8 cellular contexts compared by ENCODE assay signal in the genomic region with DNA sequence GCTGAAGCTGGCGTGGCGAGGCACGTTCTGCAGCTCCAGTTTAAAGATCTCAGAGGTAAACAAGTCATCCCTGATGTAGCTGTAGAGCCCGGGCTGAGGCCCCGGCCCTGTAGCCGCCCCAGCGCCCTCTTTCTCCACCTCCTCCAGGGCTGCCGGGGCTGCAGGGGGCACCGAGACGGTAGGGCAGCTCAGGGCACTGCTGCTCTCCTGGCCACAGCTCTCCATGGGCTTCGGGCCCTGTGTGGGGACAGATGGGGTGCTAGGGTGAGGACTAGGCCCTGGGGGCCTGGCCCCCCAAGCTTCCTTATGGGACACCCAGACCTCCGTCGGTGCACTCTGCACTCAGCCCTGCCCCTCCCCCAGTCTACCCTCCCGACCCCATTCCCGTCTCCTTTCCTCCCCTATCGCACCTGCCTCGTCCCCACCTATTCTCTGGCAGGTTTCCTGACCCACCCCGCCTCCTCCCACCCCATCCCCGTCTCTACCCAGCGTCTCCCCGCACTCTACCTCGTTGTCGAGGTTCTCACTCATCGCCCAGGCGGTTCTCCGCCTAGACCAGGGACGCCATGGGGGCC. TPM values are rescaled to one million over a fixed set of nuclear protein-coding genes. Genes with fewer than 3 reads are reported as not detected.
DNase-seq lines count a peak whose midpoint lies in the region; ATAC-seq and TF ChIP-seq lines count a peak whose summit lies in the region.

No MANE protein-coding gene starts in this region.

- H3K27ac ChIP-seq in foreskin keratinocyte (peak overlapping the region; percentile 78), psoas muscle (peak overlapping the region; percentile 86)

- H3K36me3 Mint-ChIP-seq in T-cell, result peaks cover 12% of the 10 kb centered on the region

- peaks cover 21 to 50% (median 39%) of the 10 kb centered on the region in 3 donors for H3K4me1 Mint-ChIP-seq in T-cell

- no peaks in the 10 kb centered on the region for H3K27me3 Mint-ChIP-seq in T-cell

- peaks cover 5 to 61% of the 10 kb centered on the region in 2 donors for H3K36me3 ChIP-seq in psoas muscle (ENCODE audit: insufficient read depth in 1 of 2, low read depth in 1 of 2)

- ATAC-seq in T-cell (replicated peaks in 1 of 4), result no peak
- ATAC-seq in foreskin keratinocyte, result peak; percentile 5
- peak; percentile 2 to 24 (median 8) for ATAC-seq in psoas muscle
- ATAC-seq in GM21786 (IDR thresholded peaks at IDR 0.05; ENCODE audit: unreplicated experiment), result no peak

- no peaks in the 10 kb centered on the region for H3K27me3 ChIP-seq in foreskin keratinocyte
- no peaks in the 10 kb centered on the region for H3K27me3 ChIP-seq in psoas muscle (ENCODE audit: insufficient read depth in 3 of 3, low read length in 2 of 3)

- DNase-seq in GM12865 (ENCODE audit: low read depth), result no peak
- no peak for DNase-seq in T-cell
- DNase-seq in foreskin keratinocyte, result no peak
- DNase-seq in psoas muscle, result peak in 1 of 2 donors; percentile 73
- DNase-seq in NK-92 (lab: John Stamatoyannopoulos, UW; ENCODE audit: unreplicated experiment), result no peak
- no peak for DNase-seq in dedifferentiated amniotic fluid mesenchymal stem cell (ENCODE audit: extremely low spot score)
- no peak for DNase-seq in KG1 (lab: John Stamatoyannopoulos, UW)

- POLR2A ChIA-PET in T-cell (lab: Charles Lee), result no interaction called here

- peak overlapping the region; percentile 77 to 89 (median 85) for H3K4me3 Mint-ChIP-seq in T-cell

- CTCF ChIA-PET in T-cell (lab: Charles Lee), result interaction anchor here in 1 of 2 donors (1.4 kb wide), 1 partner anchor 13 kb away, joined by 5 read pairs; no protein-coding TSS in a partner anchor

- no peaks in the 10 kb centered on the region for H3K9me3 ChIP-seq in psoas muscle

- peak overlapping the region; percentile 86 for H3K4me3 ChIP-seq in GM12865 (ENCODE audit: low read depth, low read length)
- H3K4me3 ChIP-seq in psoas muscle, result peak overlapping the region; percentile 92

- H3K4me1 ChIP-seq in foreskin keratinocyte, result peaks cover 3% of the 10 kb centered on the region
- H3K4me1 ChIP-seq in psoas muscle, result peaks cover 30% of the 10 kb centered on the region

- 5 to 8% (median 6%) methylated on average over 24 to 27 of the region's 27 CpGs for WGBS in psoas muscle, 3 donors

- H3K27ac Mint-ChIP-seq in T-cell, result peak overlapping the region; percentile 89 to 92

- no peak for TF ChIP-seq CTCF in GM12865 (IDR thresholded peaks at IDR 0.05; ENCODE audit: insufficient read depth, low read depth, low read length, missing control alignments)
- TF ChIP-seq CTCF in foreskin keratinocyte (conservative IDR thresholded peaks at IDR 0.05), result no peak
- no peak for TF ChIP-seq CTCF in psoas muscle (IDR thresholded peaks at IDR 0.05)

- intact Hi-C loops in psoas muscle (cut with DNase I), result loop anchor here (5.0 kb wide), 2 partner anchors 34 to 94 kb away; partner anchors contain the start of genes DGCR8 (in 1 of the 2) and TANGO2 (in 1 of the 2)

- H3K9me3 Mint-ChIP-seq in T-cell, result no peaks in the 10 kb centered on the region

RNA-seq across cellular contexts. Expression of gene RANBP1, which starts 0.6 kb away (rescaled TPM):
- total RNA-seq in T-cell (10 to 100 TPM; 64.0 to 81.1 (median 75.4) TPM), foreskin keratinocyte (319 and 387 TPM in 2 replicates), psoas muscle (10 to 100 TPM; 32.2 to 55.7 (median 49.0) TPM)
- polyA plus RNA-seq in foreskin keratinocyte (374 and 452 TPM in 2 replicates), psoas muscle (100 to 1,000 TPM in 1 of 3 donors, 10 to 100 TPM in 2; 44.1 to 161 (median 57.8) TPM)

RNA-seq across cellular contexts. Expression of gene TRMT2A, which starts 0.6 kb away (rescaled TPM):
- total RNA-seq in T-cell (100 to 1,000 TPM in 3 of 5 donors, 10 to 100 TPM in 2; 87.6 to 136 (median 123) TPM), foreskin keratinocyte (41.2 and 49.5 TPM in 2 replicates), psoas muscle (10 to 100 TPM; 20.5 to 34.1 (median 24.9) TPM)
- polyA plus RNA-seq in foreskin keratinocyte (43.7 and 48.2 TPM in 2 replicates), psoas muscle (10 to 100 TPM; 20.8 to 32.4 (median 31.6) TPM)

RNA-seq across cellular contexts. Expression of gene ZDHHC8, which starts 15.1 kb away (rescaled TPM):
- 100 to 1,000 TPM in 1 of 5 donors, 10 to 100 TPM in 4; 68.4 to 102 (median 92.1) TPM for total RNA-seq in T-cell
- 23.1 and 28.9 TPM in 2 replicates for total RNA-seq in foreskin keratinocyte
- 34.4 and 41.0 TPM in 2 replicates for polyA plus RNA-seq in foreskin keratinocyte
- 10 to 100 TPM; 15.8 to 23.7 (median 22.2) TPM for total RNA-seq in psoas muscle
- polyA plus RNA-seq in psoas muscle, result 10 to 100 TPM in 2 of 3 donors, 1 to 10 TPM in 1; 9.7 to 11.8 (median 10.8) TPM

RNA-seq across cellular contexts. Expression of gene CCDC188, which starts 34.4 kb away (rescaled TPM):
- total RNA-seq in T-cell, result under 1 TPM in 3 of 5 donors, not detected in 2; 0.18 to 0.66 (median 0.58) TPM
- not detected in 2 replicates for total RNA-seq in foreskin keratinocyte
- polyA plus RNA-seq in foreskin keratinocyte, result not detected in 2 replicates
- under 1 TPM in 2 of 4 donors, not detected in 2; 0.17 to 0.38 TPM for total RNA-seq in psoas muscle
- polyA plus RNA-seq in psoas muscle, result under 1 TPM; 0.09 to 0.32 (median 0.12) TPM

RNA-seq across cellular contexts. Expression of gene DGCR8, which starts 36.4 kb away (rescaled TPM):
- 10 to 100 TPM; 38.4 to 48.1 (median 45.1) TPM for total RNA-seq in T-cell
- 30.4 and 31.7 TPM in 2 replicates for total RNA-seq in foreskin keratinocyte
- polyA plus RNA-seq in foreskin keratinocyte, result 13.5 and 13.7 TPM in 2 replicates
- total RNA-seq in psoas muscle, result 10 to 100 TPM; 12.2 to 19.5 (median 15.0) TPM
- 10 to 100 TPM; 10.5 to 21.5 (median 15.3) TPM for polyA plus RNA-seq in psoas muscle

Comparison
In these comparisons a context has a peak if more than half of its experiments do, and no peak if none do; other contexts are left out.
1. ATAC-seq: peak in foreskin keratinocyte (single experiment) and psoas muscle (4 of 4); none in T-cell (0 of 4) and GM21786 (single experiment).